8 cellular contexts compared by ENCODE assay signal in the genomic region with DNA sequence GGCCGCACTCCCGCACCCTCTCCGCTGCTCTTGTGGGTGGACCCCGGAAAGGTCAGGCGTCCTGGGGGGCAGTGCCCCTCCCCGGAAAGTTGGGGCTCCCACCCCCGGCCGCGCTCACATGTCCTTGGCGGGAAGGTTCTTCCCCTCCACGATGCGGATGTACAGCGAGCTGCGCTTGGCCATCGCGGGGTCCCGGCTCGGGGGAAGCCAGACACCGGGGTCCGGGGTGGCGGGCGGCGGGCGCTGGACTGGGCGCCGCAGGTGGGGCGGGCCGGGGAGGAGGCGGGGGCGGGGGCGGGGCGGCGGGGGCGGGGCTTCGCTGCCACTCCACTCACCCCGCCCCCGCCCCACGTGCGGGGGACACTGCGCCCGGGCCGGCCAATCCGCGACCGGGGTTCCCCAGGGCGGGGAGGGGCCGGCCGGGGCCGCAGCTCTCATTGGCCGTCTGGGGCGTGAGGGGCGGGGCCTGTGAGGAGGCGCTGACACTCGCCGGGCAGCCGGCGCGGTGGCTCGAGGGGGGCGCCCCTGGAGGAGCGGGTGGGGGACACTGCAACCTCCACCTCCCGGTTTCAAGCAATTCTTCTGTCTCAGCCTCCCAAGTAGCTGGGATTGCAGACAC. TPM values are rescaled to one million over a fixed set of nuclear protein-coding genes. Genes with fewer than 3 reads are reported as not detected.
DNase-seq lines count a peak whose midpoint lies in the region; ATAC-seq lines count a peak whose summit lies in the region.
"Not testable (repeated sequence)": the region's sequence is repeated elsewhere in the genome, so short reads cannot be mapped to it uniquely, and the experiment has no call there.

A gene (minus strand): TSS at position 250 of the 619 bp plus-strand sequence. CDS start 67 bp downstream, at position 183.

- not testable (repeated sequence) for H3K36me3 Mint-ChIP-seq in activated naive CD8-positive, alpha-beta T cell treated with anti-CD3 and anti-CD28 coated beads, Interleukin-2, amount 50 U/mL, for 24 hours (ENCODE audit: low read depth); natural killer cell treated with Interleukin-12 subunit alpha and Interleukin-12 subunit beta and Interleukin-15 and Interleukin-18, amount 100 ng/mL, for 72 hours

- H3K27ac ChIP-seq in temporal lobe (ENCODE audit: low read depth, low read length), result not testable (repeated sequence)

- DNase-seq in EL (peak; percentile 29), T follicular helper cell (ENCODE audit: low read depth) (peak; percentile 24)
- DNase-seq in activated naive CD8-positive, alpha-beta T cell treated with anti-CD3 and anti-CD28 coated beads, Interleukin-2, amount 50 U/mL, for 24 hours, result peak; percentile 40
- DNase-seq in glomerular endothelial cell (ENCODE audit: extremely low read depth, low read depth, low spot score), result not testable (repeated sequence)
- DNase-seq in natural killer cell treated with Interleukin-12 subunit alpha and Interleukin-12 subunit beta and Interleukin-15 and Interleukin-18, amount 100 ng/mL, for 72 hours (ENCODE audit: low spot score), result peak; percentile 65

- H3K4me1 Mint-ChIP-seq in activated naive CD8-positive, alpha-beta T cell treated with anti-CD3 and anti-CD28 coated beads, Interleukin-2, amount 50 U/mL, for 24 hours; natural killer cell treated with Interleukin-12 subunit alpha and Interleukin-12 subunit beta and Interleukin-15 and Interleukin-18, amount 100 ng/mL, for 72 hours (ENCODE audit: low read depth in 2 of 2): not testable (repeated sequence)

- H3K27me3 Mint-ChIP-seq in activated naive CD8-positive, alpha-beta T cell treated with anti-CD3 and anti-CD28 coated beads, Interleukin-2, amount 50 U/mL, for 24 hours; natural killer cell treated with Interleukin-12 subunit alpha and Interleukin-12 subunit beta and Interleukin-15 and Interleukin-18, amount 100 ng/mL, for 72 hours: not testable (repeated sequence)

- not testable (repeated sequence) for H3K9me3 Mint-ChIP-seq in activated naive CD8-positive, alpha-beta T cell treated with anti-CD3 and anti-CD28 coated beads, Interleukin-2, amount 50 U/mL, for 24 hours; natural killer cell treated with Interleukin-12 subunit alpha and Interleukin-12 subunit beta and Interleukin-15 and Interleukin-18, amount 100 ng/mL, for 72 hours

- H3K4me3 Mint-ChIP-seq in activated naive CD8-positive, alpha-beta T cell treated with anti-CD3 and anti-CD28 coated beads, Interleukin-2, amount 50 U/mL, for 24 hours, result not testable (repeated sequence)
- peak within 1 kb of the TSS; percentile 39 for H3K4me3 Mint-ChIP-seq in natural killer cell treated with Interleukin-12 subunit alpha and Interleukin-12 subunit beta and Interleukin-15 and Interleukin-18, amount 100 ng/mL, for 72 hours

- not testable (repeated sequence) for H3K27ac Mint-ChIP-seq in activated naive CD8-positive, alpha-beta T cell treated with anti-CD3 and anti-CD28 coated beads, Interleukin-2, amount 50 U/mL, for 24 hours; natural killer cell treated with Interleukin-12 subunit alpha and Interleukin-12 subunit beta and Interleukin-15 and Interleukin-18, amount 100 ng/mL, for 72 hours

- peak; percentile 54 for ATAC-seq in GM21526 (IDR thresholded peaks at IDR 0.05; ENCODE audit: low FRiP score, unreplicated experiment)
- peak; percentile 73 for ATAC-seq in HG03342 (IDR thresholded peaks at IDR 0.05; ENCODE audit: unreplicated experiment)
- peak; percentile 80 for ATAC-seq in activated naive CD8-positive, alpha-beta T cell treated with anti-CD3 and anti-CD28 coated beads, Interleukin-2, amount 50 U/mL, for 24 hours
- ATAC-seq in natural killer cell treated with Interleukin-12 subunit alpha and Interleukin-12 subunit beta and Interleukin-15 and Interleukin-18, amount 100 ng/mL, for 72 hours, result peak; percentile 98 to 99

RNA-seq across cellular contexts. Expression of the gene that starts here (rescaled TPM):
- total RNA-seq in glomerular endothelial cell, result 22.0 and 30.1 TPM in 2 replicates
- total RNA-seq in natural killer cell treated with Interleukin-12 subunit alpha and Interleukin-12 subunit beta and Interleukin-15 and Interleukin-18, amount 100 ng/mL, for 72 hours, result 10 to 100 TPM in 1 of 2 donors, 1 to 10 TPM in 1; 7.9 to 24.0 TPM
- 32.9 TPM for total RNA-seq in temporal lobe
